In genomic region chr7:123783820-123784219, GRCh38 we compare ENCODE assay signal across 13 cellular contexts. TPM values are rescaled to one million over a fixed set of nuclear protein-coding genes. Genes with fewer than 3 reads are reported as not detected.
DNase-seq lines count a peak whose midpoint lies in the region; ATAC-seq, FAIRE-seq and TF ChIP-seq lines count a peak whose summit lies in the region.
"Had no signal": no experiment of that assay in that cellular context is flagged by ENCODE, and none has a peak within 500 bp of the region (broad histone marks: within the 10 kb centered on the region; RNA-seq: fewer than 3 reads in every experiment).

No MANE protein-coding gene starts in this region.

- H3K4me1 ChIP-seq in mucosa of rectum (ENCODE audit: control insufficient read depth in 2 of 2, insufficient read depth in 2 of 2, low read length in 2 of 2): peaks cover 13 to 30% of the 10 kb centered on the region in 2 donors
- H3K4me1 ChIP-seq in testis: no peaks in the 10 kb centered on the region

- TF ChIP-seq CTCF in bronchial epithelial cell (IDR thresholded peaks at IDR 0.05; ENCODE audit: insufficient read depth, low read length, severe bottlenecking) (no peak), testis (IDR thresholded peaks at IDR 0.05) (no peak)

- H3K9me3 ChIP-seq in mucosa of rectum (ENCODE audit: control insufficient read depth in 2 of 2, low read length in 2 of 2) (no peaks in the 10 kb centered on the region), testis (no peaks in the 10 kb centered on the region)

- H3K27ac ChIP-seq in mucosa of rectum (ENCODE audit: low read depth in 2 of 2, low read length in 2 of 2): peak overlapping the region; percentile 64 to 78
- H3K27ac ChIP-seq in testis: peak overlapping the region; percentile 11 to 21
- H3K27ac ChIP-seq: RWPE1 had no signal

- 74 to 83% methylated on average over 3 of the region's 3 CpGs for WGBS in testis, 2 donors

- H3K4me3 ChIP-seq in bronchial epithelial cell (ENCODE audit: low read depth, low read length) (no peak overlapping the region), mucosa of rectum (ENCODE audit: low read length in 2 of 2) (no peak overlapping the region), testis (no peak overlapping the region)

- peak; percentile 31 for DNase-seq in OCI-M1 (lab: John Stamatoyannopoulos, UW)
- DNase-seq in bronchial epithelial cell (ENCODE audit: low read depth): peak; percentile 73
- DNase-seq in testis: no peak
- no peak for DNase-seq in hepatic stellate cell (ENCODE audit: low spot score)
- no peak for DNase-seq in H54 (ENCODE audit: insufficient read length, low spot score)
- DNase-seq: CD4-positive, alpha-beta T cell; DMS53; HFFc6; NCI-H187 treated with DMSO at 0.1 percent for 48 hours; NCI-H526 treated with DMSO at 0.1 percent for 48 hours had no signal

- FAIRE-seq in bronchial epithelial cell (lab: Jason Lieb, UNC): no peak
- FAIRE-seq in H54 (lab: Jason Lieb, UNC): no peak

- intact Hi-C loops in testis (cut with DNase I; ENCODE audit: low total_unique reads): no loop called here

- ATAC-seq in GM21529 (IDR thresholded peaks at IDR 0.05; ENCODE audit: unreplicated experiment): no peak

- TF ChIP-seq POLR2A in testis (IDR thresholded peaks at IDR 0.05) (no peak), H54 (IDR thresholded peaks at IDR 0.05; ENCODE audit: low read depth, low read length) (no peak)

- H3K27me3 ChIP-seq in bronchial epithelial cell (ENCODE audit: control insufficient read depth, insufficient read depth, low read length): no peaks in the 10 kb centered on the region
- no peaks in the 10 kb centered on the region for H3K27me3 ChIP-seq in mucosa of rectum (ENCODE audit: control insufficient read depth in 2 of 2, insufficient read depth in 2 of 2, low read length in 2 of 2)
- no peaks in the 10 kb centered on the region for H3K27me3 ChIP-seq in testis

- H3K9ac ChIP-seq in mucosa of rectum (ENCODE audit: low read depth in 1 of 2, low read length in 2 of 2): no peak overlapping the region

- H3K36me3 ChIP-seq in bronchial epithelial cell (ENCODE audit: control insufficient read depth, insufficient read depth, low read length): no peaks in the 10 kb centered on the region
- H3K36me3 ChIP-seq in mucosa of rectum (ENCODE audit: control insufficient read depth in 2 of 2, insufficient read depth in 2 of 2, low read length in 2 of 2): no peaks in the 10 kb centered on the region
- H3K36me3 ChIP-seq in testis (ENCODE audit: low read depth, missing control alignments): no peaks in the 10 kb centered on the region

RNA-seq across cellular contexts. Expression of gene WASL, which starts 35.0 kb away (rescaled TPM):
- 15.0 and 24.3 TPM in 2 replicates for total RNA-seq in bronchial epithelial cell
- 10 to 100 TPM; 62.6 to 69.3 TPM for total RNA-seq in testis
- polyA plus RNA-seq in testis (ENCODE audit: insufficient read depth, low read depth, low replicate concordance): 43.3 TPM

Comparison
In these comparisons a context has a peak if more than half of its experiments do, and no peak if none do; other contexts are left out.
1. DNase-seq: peak in OCI-M1 (single experiment) and bronchial epithelial cell (single experiment); none in testis (single experiment), hepatic stellate cell (single experiment) and H54 (single experiment).